In the genomic region with DNA sequence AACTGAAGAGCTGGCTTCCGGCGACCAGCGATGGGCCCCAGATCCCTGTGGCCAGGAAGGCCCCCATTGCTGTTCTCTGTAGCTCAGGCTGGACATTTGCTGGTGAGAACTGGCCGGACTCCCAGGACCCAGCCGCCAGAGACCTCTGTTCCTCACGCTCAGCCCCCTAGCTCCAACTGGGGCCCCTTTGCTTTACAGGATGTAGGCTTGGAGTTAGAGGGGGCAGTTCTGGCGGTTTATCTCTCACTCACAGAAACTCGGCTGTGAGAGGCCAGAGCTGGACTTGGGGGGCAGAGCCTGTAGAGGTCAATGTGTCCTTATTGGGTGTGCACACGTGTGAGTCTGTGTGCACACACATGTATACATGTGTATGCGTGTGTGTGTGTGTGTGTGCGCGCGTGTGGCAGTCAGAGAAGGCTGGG, we compare ENCODE assay signal across 16 cellular contexts. TPM values are rescaled to one million over a fixed set of nuclear protein-coding genes. Genes with fewer than 3 reads are reported as not detected.
DNase-seq lines count a peak whose midpoint lies in the region; ATAC-seq, FAIRE-seq and TF ChIP-seq lines count a peak whose summit lies in the region.
"Had no signal": no experiment of that assay in that cellular context is flagged by ENCODE, and none has a peak within 500 bp of the region (broad histone marks: within the 10 kb centered on the region; RNA-seq: fewer than 3 reads in every experiment).

No MANE protein-coding gene starts in this region.

- no peak overlapping the region for H3K4me3 Mint-ChIP-seq in osteocyte (ENCODE audit: unreplicated experiment)
- H3K4me3 Mint-ChIP-seq: dendritic cell treated with granulocyte-macrophage colony-stimulating factor and Interleukin-4, amounts not matched to agents 40 ng/mL and 50 ng/mL, for 4 days had no signal

- H3K9me3 Mint-ChIP-seq in osteocyte (ENCODE audit: unreplicated experiment), result no peaks in the 10 kb centered on the region
- H3K9me3 Mint-ChIP-seq: dendritic cell treated with granulocyte-macrophage colony-stimulating factor and Interleukin-4, amounts not matched to agents 40 ng/mL and 50 ng/mL, for 4 days had no signal

- H3K27ac Mint-ChIP-seq in osteocyte (ENCODE audit: unreplicated experiment), result peak overlapping the region; percentile 68
- H3K27ac Mint-ChIP-seq: dendritic cell treated with granulocyte-macrophage colony-stimulating factor and Interleukin-4, amounts not matched to agents 40 ng/mL and 50 ng/mL, for 4 days had no signal

- no peak overlapping the region; a peak in 1 of 6 replicates for H3K4me3 ChIP-seq in HepG2 (replicated peaks in 1 of 3; ENCODE audit: insufficient read depth in 1 of 3, low read depth in 2 of 3, low read length in 3 of 3)
- H3K4me3 ChIP-seq in right lobe of liver, result no peak overlapping the region
- peak overlapping the region; percentile 11; the same call in 1 of the 2 replicates for H3K4me3 ChIP-seq in K562

- ATAC-seq in HepG2 (no peak), right lobe of liver (no peak), K562 (peak; percentile 47), GM18861 (IDR thresholded peaks at IDR 0.05; ENCODE audit: unreplicated experiment) (no peak)

- DNase-seq in HepG2 (ENCODE audit: low spot score) (no peak), right lobe of liver (no peak), K562 (ENCODE audit: extremely low read depth in 1 of 4, low spot score in 3 of 4) (peak in 2 of 4 experiments; percentile 56), osteocyte (ENCODE audit: extremely low spot score, unreplicated experiment) (no peak), NCI-H510A treated with DMSO at 0.1 percent for 48 hours (lab: John Stamatoyannopoulos, UW) (no peak), G401 (ENCODE audit: low spot score) (no peak), inferior parietal cortex (ENCODE audit: extremely low spot score) (no peak)
- DNase-seq: activated CD4-positive, alpha-beta T cell treated with anti-CD3 and anti-CD28 coated beads for 1 hour; MM.1S; NCI-H1694 treated with DMSO at 0.1 percent for 48 hours; T-helper 9 cell had no signal

- TF ChIP-seq RAD21 in HepG2 (CRISPR knock-in tag; IDR thresholded peaks at IDR 0.05) (no peak), K562 (CRISPR knock-in tag; conservative IDR thresholded peaks at IDR 0.05 in 1 of 2, IDR thresholded peaks at IDR 0.05 in 1 of 2) (no peak)

- TF ChIP-seq POLR2A in HepG2 (IDR thresholded peaks at IDR 0.05; ENCODE audit: insufficient read depth in 1 of 2, low read depth in 2 of 2, low read length in 2 of 2) (no peak), right lobe of liver (IDR thresholded peaks at IDR 0.05) (no peak), K562 (conservative IDR thresholded peaks at IDR 0.05) (peak; percentile 34)

- CTCF ChIA-PET in HepG2 (lab: Yijun Ruan, JAX; ENCODE audit: low intra/inter-chr PET ratio, low total read pairs), result no interaction called here
- CTCF ChIA-PET in K562 (lab: Yijun Ruan, JAX; ENCODE audit: low intra/inter-chr PET ratio), result no interaction called here

- TF ChIP-seq EP300 in HepG2 (IDR thresholded peaks at IDR 0.05; ENCODE audit: low read depth in 2 of 2, low read length in 2 of 2), result no peak
- TF ChIP-seq EP300 in HepG2 (CRISPR knock-in tag; IDR thresholded peaks at IDR 0.05; ENCODE audit: borderline replicate concordance), result no peak
- TF ChIP-seq EP300 in K562 (IDR thresholded peaks at IDR 0.05; ENCODE audit: low read length), result peak; percentile 5; the same call in 1 of the 2 replicates

- H3K36me3 ChIP-seq in HepG2 (replicated peaks in 1 of 2; ENCODE audit: control insufficient read depth in 1 of 2, insufficient read depth in 2 of 2, low read length in 2 of 2), result no peaks in the 10 kb centered on the region
- H3K36me3 ChIP-seq in right lobe of liver, result no peaks in the 10 kb centered on the region
- no peaks in the 10 kb centered on the region for H3K36me3 ChIP-seq in K562 (ENCODE audit: control insufficient read depth, insufficient read depth, low read length)
- H3K36me3 ChIP-seq: neutrophil, SJSA1 had no signal

- H3K27me3 ChIP-seq in HepG2 (ENCODE audit: control insufficient read depth in 1 of 2, insufficient read depth in 2 of 2, low read length in 2 of 2), result no peaks in the 10 kb centered on the region
- H3K27me3 ChIP-seq in right lobe of liver, result no peaks in the 10 kb centered on the region
- H3K27me3 ChIP-seq in K562 (ENCODE audit: control insufficient read depth in 2 of 2, insufficient read depth in 2 of 2, low read length in 2 of 2), result peaks cover 4 to 57% of the 10 kb centered on the region in 2 experiments
- H3K27me3 ChIP-seq: SJSA1 had no signal

- H3K27me3 Mint-ChIP-seq in osteocyte (ENCODE audit: unreplicated experiment), result no peaks in the 10 kb centered on the region

- WGBS in HepG2 (ENCODE audit: low lambda C conversion rate), result 44% methylated on average over 9 of the region's 13 CpGs
- 56% methylated on average over 7 of the region's 13 CpGs for WGBS in right lobe of liver (ENCODE audit: insufficient coverage, low coverage, low lambda C conversion rate, missing lambda C conversion rate)
- 6% methylated on average over 12 of the region's 13 CpGs for WGBS in K562 (ENCODE audit: insufficient coverage, low coverage, missing lambda C conversion rate)

- TF ChIP-seq CTCF in HepG2 (CRISPR knock-in tag; IDR thresholded peaks at IDR 0.05) (no peak), right lobe of liver (IDR thresholded peaks at IDR 0.05) (no peak), K562 (IDR thresholded peaks at IDR 0.05 in 2 of 3, conservative IDR thresholded peaks at IDR 0.05 in 1 of 3; ENCODE audit: insufficient read depth in 2 of 3, low read depth in 1 of 3, low read length in 3 of 3) (no peak), osteocyte (IDR thresholded peaks at IDR 0.05) (no peak)

- no peak overlapping the region for H2AFZ ChIP-seq in HepG2 (ENCODE audit: low read length)
- H2AFZ ChIP-seq in K562 (ENCODE audit: low read depth, low read length), result peak overlapping the region; percentile 61

- intact Hi-C loops in HepG2 (cut with micrococcal nuclease; ENCODE audit: unreplicated experiment), result no loop called here
- intact Hi-C loops in right lobe of liver (cut with DNase I), result no loop called here
- intact Hi-C loops in K562 (cut with micrococcal nuclease), result no loop called here

- no peak overlapping the region for H3K27ac ChIP-seq in HepG2 (ENCODE audit: extremely low read length, insufficient read depth, low read length)
- no peak overlapping the region for H3K27ac ChIP-seq in right lobe of liver
- peak overlapping the region; percentile 66 for H3K27ac ChIP-seq in K562 (ENCODE audit: extremely low read depth, low read depth, low read length)
- H3K27ac ChIP-seq: neutrophil had no signal

- H3K79me2 ChIP-seq in HepG2 (ENCODE audit: insufficient read depth, low read length), result no peaks in the 10 kb centered on the region
- H3K79me2 ChIP-seq in K562 (ENCODE audit: control insufficient read depth, insufficient read depth, low read length), result no peaks in the 10 kb centered on the region; the same call in 2 of the 3 replicates

- H3K9me3 ChIP-seq in HepG2 (ENCODE audit: low read length) (no peaks in the 10 kb centered on the region), right lobe of liver (no peaks in the 10 kb centered on the region), K562 (replicated peaks; ENCODE audit: control insufficient read depth, insufficient read depth, low read depth, low read length) (no peaks in the 10 kb centered on the region)
- H3K9me3 ChIP-seq: neutrophil, SJSA1 had no signal

- POLR2A ChIA-PET in HepG2 (lab: Yijun Ruan, JAX), result interaction anchor here (1.1 to 2.2 kb wide), 6 partner anchors 11 to 502 kb away, joined by 4 to 8 read pairs (median 5); no protein-coding TSS in a partner anchor
- POLR2A ChIA-PET in K562 (lab: Yijun Ruan, JAX), result interaction anchor here (0.6 kb wide), 3 partner anchors 14 to 824 kb away, joined by 3 read pairs; no protein-coding TSS in a partner anchor

- H3K4me1 ChIP-seq in HepG2 (ENCODE audit: insufficient read depth, low read length) (peaks cover 67% of the 10 kb centered on the region), right lobe of liver (no peaks in the 10 kb centered on the region), K562 (replicated peaks in 1 of 2; ENCODE audit: control insufficient read depth in 2 of 2, insufficient read depth in 2 of 2, low read length in 2 of 2) (peaks cover 36% of the 10 kb centered on the region in 2 experiments; a peak in 4 of 5 replicates)

- H3K9ac ChIP-seq in HepG2 (ENCODE audit: insufficient read depth, low read depth, low read length), result 0 out of 2 replicates have a peak overlapping the region, but pooled peaks have one; percentile 68
- peak overlapping the region; percentile 55 to 56 for H3K9ac ChIP-seq in K562 (ENCODE audit: insufficient read depth in 1 of 2, low read depth in 2 of 2, low read length in 2 of 2)

- no peaks in the 10 kb centered on the region for H4K20me1 ChIP-seq in HepG2 (ENCODE audit: insufficient read depth, low read length)
- H4K20me1 ChIP-seq in K562 (replicated peaks; ENCODE audit: control insufficient read depth, insufficient read depth, low read length), result no peaks in the 10 kb centered on the region

- BruUV-seq in HepG2 (replicated peaks; lab: Mats Ljungman, UMichigan), result no TSS peak
- no TSS peak for BruUV-seq in K562 (replicated peaks; lab: Mats Ljungman, UMichigan)

- H3K4me2 ChIP-seq in HepG2 (ENCODE audit: low read depth, low read length) (peak overlapping the region; percentile 88), K562 (ENCODE audit: insufficient read depth, low read length) (peak overlapping the region; percentile 68)

- no peak for FAIRE-seq in HepG2 (lab: Jason Lieb, UNC)
- FAIRE-seq in K562 (lab: Jason Lieb, UNC), result peak; percentile 29

- peaks cover 37% of the 10 kb centered on the region for H3K4me1 Mint-ChIP-seq in osteocyte (ENCODE audit: unreplicated experiment)

- peaks cover 4% of the 10 kb centered on the region for H3K9me1 ChIP-seq in K562 (ENCODE audit: control insufficient read depth, insufficient read depth, low read length)

- in situ Hi-C loops in HepG2 (cut with HindIII; ENCODE audit: extremely low pct_ligation_motif_present, low pct_unique_long_range_greater_than_20kb) (no loop called here), K562 (cut with MboI) (no loop called here), G401 (cut with HindIII; ENCODE audit: low sequenced_read_pairs) (no loop called here)

- H3K36me3 Mint-ChIP-seq in osteocyte (ENCODE audit: unreplicated experiment), result no peaks in the 10 kb centered on the region

RNA-seq across cellular contexts. Expression of a gene that starts 0.5 kb away (rescaled TPM):
- total RNA-seq in HepG2 (2016; rRNA removed; fragmentation: Illumina TruSeq; extraction: Trizol) (0.40 TPM in 1 of 2 replicates, not detected in the other), right lobe of liver (not detected), K562 (2014; rRNA removed) (0.33 and 1.2 TPM in 2 replicates), K562 (2014; rRNA removed; fragmentation: Illumina TruSeq; extraction: Trizol) (0.06 and 0.15 TPM in 2 replicates), K562 (2015; rRNA removed; fragmentation: Illumina TruSeq; extraction: Trizol) (0.11 and 0.14 TPM in 2 replicates), K562 (2021) (0.27 and 0.38 TPM in 2 replicates), osteocyte (0.73 and 1.0 TPM in 2 replicates)
- total RNA-seq in HepG2 (2016; cell fraction: cytosol; rRNA removed; fragmentation: Illumina TruSeq; extraction: Trizol; ENCODE audit: low read depth), result 0.18 TPM in 1 of 2 replicates, not detected in the other
- total RNA-seq in HepG2 (2016; cell fraction: insoluble cytoplasmic fraction; rRNA removed; fragmentation: Illumina TruSeq; extraction: Trizol), result 0.39 and 0.61 TPM in 2 replicates
- 0.24 and 0.25 TPM in 2 replicates for total RNA-seq in HepG2 (2016; cell fraction: membrane; rRNA removed; fragmentation: Illumina TruSeq; extraction: Trizol)
- total RNA-seq in HepG2 (2016; cell fraction: nucleus; rRNA removed; fragmentation: Illumina TruSeq; extraction: Trizol), result 0.43 and 0.91 TPM in 2 replicates
- polyA plus RNA-seq in HepG2 (2011; rRNA removed) (0.30 and 0.42 TPM in 2 replicates), K562 (2011; rRNA removed) (0.34 and 0.99 TPM in 2 replicates), K562 (2014; fragmentation: Illumina TruSeq; extraction: Trizol) (0.21 TPM in 2 replicates), K562 (2014; fragmentation: Nextera tagmentation; extraction: Ambion mirVana) (not detected), K562 (2014; rRNA removed) (0.07 and 0.36 TPM in 2 replicates)
- polyA plus RNA-seq in HepG2 (2011; cell fraction: cytosol; rRNA removed), result 0.12 and 0.32 TPM in 2 replicates
- polyA plus RNA-seq in HepG2 (2011; cell fraction: nucleus; rRNA removed), result 3.5 and 3.6 TPM in 2 replicates
- 0.39 and 0.67 TPM in 2 replicates for polyA plus RNA-seq in HepG2 (2012)
- polyA plus RNA-seq in HepG2 (2016; cell fraction: cytosol; fragmentation: Illumina TruSeq; extraction: Trizol; ENCODE audit: low read depth), result not detected in 2 replicates
- polyA plus RNA-seq in HepG2 (2016; cell fraction: insoluble cytoplasmic fraction; fragmentation: Illumina TruSeq; extraction: Trizol; ENCODE audit: low read depth), result 0.09 TPM in 1 of 2 replicates, not detected in the other
- not detected in 2 replicates for polyA plus RNA-seq in HepG2 (2016; cell fraction: membrane; fragmentation: Illumina TruSeq; extraction: Trizol; ENCODE audit: low read depth)
- polyA plus RNA-seq in HepG2 (2016; cell fraction: nucleus; fragmentation: Illumina TruSeq; extraction: Trizol; ENCODE audit: insufficient read depth, low read depth), result 0.45 and 0.49 TPM in 2 replicates
- 0.09 and 1.2 TPM in 2 replicates for polyA minus RNA-seq in HepG2 (2011; rRNA and poly(A)+ RNA removed; ENCODE audit: low replicate concordance)
- polyA minus RNA-seq in HepG2 (2011; cell fraction: cytosol; rRNA and poly(A)+ RNA removed), result not detected in 2 replicates
- 1.4 and 2.1 TPM in 2 replicates for polyA minus RNA-seq in HepG2 (2011; cell fraction: nucleus; rRNA and poly(A)+ RNA removed)
- 4.9 and 7.8 TPM in 2 replicates for total RNA-seq in K562 (2011; cell fraction: chromatin; rRNA removed; ENCODE audit: low replicate concordance)
- 5.0 and 7.9 TPM in 2 replicates for total RNA-seq in K562 (2011; cell fraction: nucleolus; rRNA removed)
- total RNA-seq in K562 (2011; cell fraction: nucleoplasm; rRNA removed), result 4.7 and 5.7 TPM in 2 replicates
- 0.35 and 0.67 TPM in 2 replicates for polyA plus RNA-seq in K562 (2011; cell fraction: cytosol; rRNA removed)
- polyA plus RNA-seq in K562 (2011; cell fraction: nucleus; rRNA removed), result 1.3 and 4.0 TPM in 2 replicates
- polyA plus RNA-seq in K562 (2012), result 0.12 and 0.68 TPM in 2 replicates
- polyA minus RNA-seq in K562 (2011; rRNA and poly(A)+ RNA removed), result 0.24 and 1.5 TPM in 2 replicates
- polyA minus RNA-seq in K562 (2011; cell fraction: cytosol; rRNA and poly(A)+ RNA removed), result 1.7 and 1.9 TPM in 2 replicates
- polyA minus RNA-seq in K562 (2011; cell fraction: nucleus; rRNA and poly(A)+ RNA removed), result 1.1 and 1.3 TPM in 2 replicates
- total RNA-seq in G401 (2014; rRNA removed; shearing (Covaris generic)), result not detected in 2 replicates
- total RNA-seq: glomerular endothelial cell had no signal
